In the genomic region with DNA sequence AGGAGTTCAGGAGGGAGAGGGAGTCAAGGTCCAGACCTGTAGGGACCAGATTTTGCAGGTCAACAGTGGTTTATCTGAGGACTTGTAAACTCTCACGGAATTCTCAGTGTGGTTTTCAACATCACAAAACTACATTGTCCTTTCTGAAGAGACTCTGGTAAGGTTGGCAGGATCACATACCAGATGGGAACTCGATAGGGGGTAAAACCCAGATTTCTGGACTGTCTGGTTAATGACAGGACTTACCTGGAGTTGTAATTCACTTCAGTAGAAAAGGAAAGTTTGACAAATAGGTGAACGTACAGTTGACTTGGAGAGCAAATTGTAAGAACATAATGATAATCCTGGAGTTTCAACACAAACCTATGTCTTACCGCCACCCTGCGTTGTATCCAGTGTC, we compare ENCODE assay signal across 21 cellular contexts.
"Had no signal": no experiment of that assay in that cellular context is flagged by ENCODE, and none has a peak within 500 bp of the region (broad histone marks: within the 10 kb centered on the region; RNA-seq: fewer than 3 reads in every experiment).

No MANE protein-coding gene starts in this region.

- H3K4me2 ChIP-seq: hepatocyte had no signal

- H3K4me3 Mint-ChIP-seq: naive thymus-derived CD4-positive, alpha-beta T cell; stimulated activated naive CD8-positive, alpha-beta T cell treated with anti-CD3 and anti-CD28 coated beads, Interleukin-15, amount 100 ng/mL, for 72 hours had no signal

- H3K9me3 Mint-ChIP-seq: naive thymus-derived CD4-positive, alpha-beta T cell; stimulated activated naive CD8-positive, alpha-beta T cell treated with anti-CD3 and anti-CD28 coated beads, Interleukin-15, amount 100 ng/mL, for 72 hours had no signal

- H2AFZ ChIP-seq: hepatocyte had no signal

- H3K27ac ChIP-seq: dorsolateral prefrontal cortex, hepatocyte, neutrophil, sigmoid colon, skin epidermis, tibial nerve, upper lobe of right lung, vagina had no signal

- H3K27me3 Mint-ChIP-seq: naive thymus-derived CD4-positive, alpha-beta T cell; stimulated activated naive CD8-positive, alpha-beta T cell treated with anti-CD3 and anti-CD28 coated beads, Interleukin-15, amount 100 ng/mL, for 72 hours had no signal

- H3K27ac Mint-ChIP-seq: stimulated activated naive CD8-positive, alpha-beta T cell treated with anti-CD3 and anti-CD28 coated beads, Interleukin-15, amount 100 ng/mL, for 72 hours had no signal

- H3K36me3 ChIP-seq: neutrophil, tibial nerve, upper lobe of right lung, vagina had no signal

- ATAC-seq: left cardiac atrium; left ventricle myocardium superior; naive thymus-derived CD4-positive, alpha-beta T cell; stimulated activated naive CD8-positive, alpha-beta T cell treated with anti-CD3 and anti-CD28 coated beads, Interleukin-15, amount 100 ng/mL, for 72 hours; upper lobe of right lung had no signal

- H3K9me3 ChIP-seq: neutrophil, sigmoid colon, testis, tibial nerve, upper lobe of right lung, vagina had no signal

- DNase-seq: cortex of kidney; dorsolateral prefrontal cortex; effector CD8-positive, alpha-beta T cell; foreskin melanocyte; kidney; left cardiac atrium; left ventricle myocardium superior; mesendoderm; naive thymus-derived CD4-positive, alpha-beta T cell; posterior cingulate gyrus; sigmoid colon; stimulated activated CD4-positive, alpha-beta T cell treated with anti-CD3 and anti-CD28 coated beads, Interleukin-2, amount 100 ng/mL, for 24 hours; stimulated activated naive CD8-positive, alpha-beta T cell treated with anti-CD3 and anti-CD28 coated beads, Interleukin-15, amount 100 ng/mL, for 72 hours; testis; upper lobe of right lung had no signal

- H3K4me3 ChIP-seq: hepatocyte, lung, sigmoid colon, skin epidermis, testis, tibial nerve, upper lobe of right lung, vagina had no signal

- FAIRE-seq: kidney had no signal

- H3K27me3 ChIP-seq: dorsolateral prefrontal cortex, hepatocyte, neutrophil, sigmoid colon, testis, tibial nerve, upper lobe of right lung, vagina had no signal
